Comparison of ENCODE assay signal across 9 cellular contexts in genomic region chr5:84088996-84089395, GRCh38.
A peak's percentile ranks its signal among the peaks of the same experiment; 100 is the strongest.
DNase-seq lines count a peak whose midpoint lies in the region; ATAC-seq and TF ChIP-seq lines count a peak whose summit lies in the region.
"Had no signal": no experiment of that assay in that cellular context is flagged by ENCODE, and none has a peak within 500 bp of the region (broad histone marks: within the 10 kb centered on the region; RNA-seq: fewer than 3 reads in every experiment).

No MANE protein-coding gene starts in this region.

- no peak overlapping the region for H2AFZ ChIP-seq in mesenchymal stem cell (ENCODE audit: low read depth, low read length)

- H3K4me3 ChIP-seq in adrenal gland (no peak overlapping the region), mesenchymal stem cell (ENCODE audit: insufficient read depth in 1 of 2, low read depth in 1 of 2, low read length in 2 of 2) (no peak overlapping the region)
- H3K4me3 ChIP-seq: transverse colon had no signal

- no peak overlapping the region for H3K18ac ChIP-seq in mesenchymal stem cell (ENCODE audit: low read depth in 1 of 2, low read length in 2 of 2)

- H3K27me3 Mint-ChIP-seq in CD14-positive monocyte (ENCODE audit: low read depth in 3 of 3) (peaks cover 0 to 1% (median 0%) of the 10 kb centered on the region in 3 donors), mesothelial cell of epicardium (ENCODE audit: low read depth) (no peaks in the 10 kb centered on the region)

- intact Hi-C loops in adrenal gland (cut with DNase I) (no loop called here), CD14-positive monocyte (cut with micrococcal nuclease) (no loop called here)

- TF ChIP-seq CTCF in adrenal gland (IDR thresholded peaks at IDR 0.05) (peak in 3 of 6 experiments; percentile 11 to 15 (median 14)), CD14-positive monocyte (IDR thresholded peaks at IDR 0.05) (no peak), mesothelial cell of epicardium (IDR thresholded peaks at IDR 0.05; ENCODE audit: unreplicated experiment) (no peak)

- no peaks in the 10 kb centered on the region for H3K36me3 ChIP-seq in adrenal gland (replicated peaks in 1 of 2)
- peaks cover 0 to 12% of the 10 kb centered on the region in 2 experiments for H3K36me3 ChIP-seq in mesenchymal stem cell (ENCODE audit: control insufficient read depth in 1 of 2, insufficient read depth in 2 of 2, low read depth in 1 of 2, low read length in 2 of 2)
- H3K36me3 ChIP-seq: transverse colon had no signal

- no peak overlapping the region for H3K27ac Mint-ChIP-seq in CD14-positive monocyte
- H3K27ac Mint-ChIP-seq in mesothelial cell of epicardium: no peak overlapping the region

- no peaks in the 10 kb centered on the region for H3K4me1 ChIP-seq in adrenal gland (replicated peaks in 1 of 2)
- no peaks in the 10 kb centered on the region for H3K4me1 ChIP-seq in mesenchymal stem cell (ENCODE audit: control insufficient read depth, insufficient read depth, low read depth, low read length)
- H3K4me1 ChIP-seq: transverse colon had no signal

- no peaks in the 10 kb centered on the region for H3K36me3 Mint-ChIP-seq in CD14-positive monocyte
- peaks cover 4% of the 10 kb centered on the region for H3K36me3 Mint-ChIP-seq in mesothelial cell of epicardium

- H2BK12ac ChIP-seq in mesenchymal stem cell (ENCODE audit: low read length in 2 of 2): no peak overlapping the region

- no peak overlapping the region for H3K4ac ChIP-seq in mesenchymal stem cell (ENCODE audit: low read depth in 1 of 2, low read length in 2 of 2)

- DNase-seq in GM03348 (ENCODE audit: low spot score): peak; percentile 5
- peak; percentile 18 for DNase-seq in HuH-7.5 (ENCODE audit: low spot score)
- peak in 5 of 7 donors; percentile 10 to 55 (median 18) for DNase-seq in adrenal gland
- peak; percentile 19 for DNase-seq in mesenchymal stem cell
- no peak for DNase-seq in CD14-positive monocyte (ENCODE audit: low spot score)
- DNase-seq in mesothelial cell of epicardium (ENCODE audit: low spot score in 2 of 2, unreplicated experiment in 2 of 2): no peak
- no peak for DNase-seq in T1000 (lab: John Stamatoyannopoulos, UW)
- DNase-seq: transverse colon had no signal

- H3K23ac ChIP-seq in mesenchymal stem cell (ENCODE audit: low read length in 2 of 2): no peak overlapping the region

- no peak overlapping the region for H2AK5ac ChIP-seq in mesenchymal stem cell (ENCODE audit: low read length, severe bottlenecking)

- H3K9ac ChIP-seq in mesenchymal stem cell (ENCODE audit: low read length): no peak overlapping the region

- ATAC-seq in GM21381 (IDR thresholded peaks at IDR 0.05; ENCODE audit: unreplicated experiment): no peak

- peaks cover 15% of the 10 kb centered on the region for H3K79me1 ChIP-seq in mesenchymal stem cell (replicated peaks; ENCODE audit: low read length, poor library complexity, severe bottlenecking)

- H2BK5ac ChIP-seq in mesenchymal stem cell (ENCODE audit: low read depth, low read length, poor library complexity, severe bottlenecking): no peak overlapping the region

- H3K4me3 Mint-ChIP-seq in CD14-positive monocyte: no peak overlapping the region
- H3K4me3 Mint-ChIP-seq in mesothelial cell of epicardium: no peak overlapping the region

- H2BK15ac ChIP-seq in mesenchymal stem cell (ENCODE audit: low read depth, poor library complexity, severe bottlenecking): no peak overlapping the region

- H3K27ac ChIP-seq in adrenal gland: no peak overlapping the region
- no peak overlapping the region for H3K27ac ChIP-seq in mesenchymal stem cell (ENCODE audit: low read length, poor library complexity, severe bottlenecking)
- H3K27ac ChIP-seq: transverse colon had no signal

- H3K9me3 ChIP-seq in adrenal gland (replicated peaks in 1 of 3) (no peaks in the 10 kb centered on the region), mesenchymal stem cell (ENCODE audit: control insufficient read depth, low read length) (no peaks in the 10 kb centered on the region)
- H3K9me3 ChIP-seq: transverse colon had no signal

- no peaks in the 10 kb centered on the region for H3K4me1 Mint-ChIP-seq in CD14-positive monocyte
- no peaks in the 10 kb centered on the region for H3K4me1 Mint-ChIP-seq in mesothelial cell of epicardium

- H3K4me2 ChIP-seq in mesenchymal stem cell (ENCODE audit: low read length, poor library complexity, severe bottlenecking): no peak overlapping the region

- H3K27me3 ChIP-seq in adrenal gland: no peaks in the 10 kb centered on the region
- no peaks in the 10 kb centered on the region for H3K27me3 ChIP-seq in mesenchymal stem cell (ENCODE audit: control insufficient read depth in 1 of 2, insufficient read depth in 1 of 2, low read length in 2 of 2)
- H3K27me3 ChIP-seq: transverse colon had no signal

- no peak overlapping the region for H3K14ac ChIP-seq in mesenchymal stem cell (ENCODE audit: low read length in 2 of 2)

- H3K9me3 Mint-ChIP-seq in CD14-positive monocyte: peaks cover 0 to 7% (median 2%) of the 10 kb centered on the region in 7 donors
- H3K9me3 Mint-ChIP-seq in mesothelial cell of epicardium: no peaks in the 10 kb centered on the region

- H4K8ac ChIP-seq in mesenchymal stem cell (ENCODE audit: low read length): no peak overlapping the region

- no peak for TF ChIP-seq POLR2A in adrenal gland (IDR thresholded peaks at IDR 0.05)

- H2BK120ac ChIP-seq in mesenchymal stem cell (ENCODE audit: low read depth, low read length): no peak overlapping the region

- 43 to 63% (median 57%) methylated on average over 2 of the region's 2 CpGs for WGBS in adrenal gland, 4 donors
- WGBS in mesenchymal stem cell: 88% methylated on average over 2 of the region's 2 CpGs

- H4K91ac ChIP-seq in mesenchymal stem cell (ENCODE audit: low read length): no peak overlapping the region

Comparison
In these comparisons a context has a peak if more than half of its experiments do, and no peak if none do; other contexts are left out.
1. DNase-seq: peak in GM03348 (single experiment), HuH-7.5 (single experiment), adrenal gland (5 of 7) and mesenchymal stem cell (single experiment); none in CD14-positive monocyte (single experiment), mesothelial cell of epicardium (0 of 2) and T1000 (single experiment).